1 cellular context compared by ENCODE assay signal in the genomic region with DNA sequence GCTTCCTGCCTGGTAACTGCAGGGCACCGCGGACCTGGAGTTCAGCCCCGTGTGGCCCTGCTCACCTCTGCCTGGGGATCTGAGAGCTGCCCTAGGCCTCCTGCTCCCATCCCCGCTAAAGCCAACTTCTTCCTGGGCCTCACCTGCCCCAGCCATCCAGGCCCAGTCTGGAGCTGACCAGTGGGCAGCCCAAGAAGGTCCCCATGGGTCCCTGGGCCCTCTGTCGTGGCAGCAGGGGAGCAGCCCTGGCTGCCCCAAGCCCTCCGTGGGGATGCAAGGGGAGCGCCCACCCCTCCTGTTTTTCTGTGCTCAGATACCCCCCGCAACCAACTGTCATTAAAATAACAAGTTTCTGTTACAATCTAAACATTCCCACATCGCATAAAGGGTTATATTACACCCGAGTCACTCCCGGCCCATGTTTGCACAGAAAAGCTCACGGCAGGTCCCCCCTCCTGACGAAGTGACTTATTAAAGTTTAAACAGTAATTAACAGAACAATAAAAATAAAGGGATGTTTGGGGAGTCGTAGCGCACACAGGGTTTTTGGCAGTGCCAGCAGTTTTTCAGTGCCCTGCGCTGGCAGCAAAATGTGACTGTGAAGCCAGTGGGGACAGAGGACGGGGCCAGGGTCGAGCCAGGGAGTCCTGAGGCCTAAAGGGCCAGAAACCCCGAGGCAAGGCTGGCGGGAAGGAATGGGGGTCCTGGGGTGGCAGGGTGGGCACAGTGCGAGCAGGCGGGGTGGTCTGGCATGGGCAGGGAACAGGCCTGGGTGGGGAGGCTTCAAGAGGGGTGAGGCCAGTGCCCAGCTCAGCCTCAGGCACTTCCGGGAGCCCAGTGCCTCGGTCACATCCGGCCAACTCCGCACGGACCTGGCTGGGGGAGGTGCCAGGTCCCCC.
TF ChIP-seq lines count a peak whose summit lies in the region.

No MANE protein-coding gene starts in this region.

TF ChIP-seq in HEK293, 187 proteins besides CTCF, POLR2A, EP300 and RAD21 (continued from another document):
- TF ChIP-seq, protein P1, sequence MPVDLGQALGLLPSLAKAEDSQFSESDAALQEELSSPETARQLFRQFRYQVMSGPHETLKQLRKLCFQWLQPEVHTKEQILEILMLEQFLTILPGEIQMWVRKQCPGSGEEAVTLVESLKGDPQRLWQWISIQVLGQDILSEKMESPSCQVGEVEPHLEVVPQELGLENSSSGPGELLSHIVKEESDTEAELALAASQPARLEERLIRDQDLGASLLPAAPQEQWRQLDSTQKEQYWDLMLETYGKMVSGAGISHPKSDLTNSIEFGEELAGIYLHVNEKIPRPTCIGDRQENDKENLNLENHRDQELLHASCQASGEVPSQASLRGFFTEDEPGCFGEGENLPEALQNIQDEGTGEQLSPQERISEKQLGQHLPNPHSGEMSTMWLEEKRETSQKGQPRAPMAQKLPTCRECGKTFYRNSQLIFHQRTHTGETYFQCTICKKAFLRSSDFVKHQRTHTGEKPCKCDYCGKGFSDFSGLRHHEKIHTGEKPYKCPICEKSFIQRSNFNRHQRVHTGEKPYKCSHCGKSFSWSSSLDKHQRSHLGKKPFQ (tag by site-specific recombination; IDR thresholded peaks at IDR 0.05) = peak; percentile 27; the same call in 1 of the 2 replicates
- TF ChIP-seq ZNF48 (tag by site-specific recombination; IDR thresholded peaks at IDR 0.05) = no peak
- TF ChIP-seq, protein P2, sequence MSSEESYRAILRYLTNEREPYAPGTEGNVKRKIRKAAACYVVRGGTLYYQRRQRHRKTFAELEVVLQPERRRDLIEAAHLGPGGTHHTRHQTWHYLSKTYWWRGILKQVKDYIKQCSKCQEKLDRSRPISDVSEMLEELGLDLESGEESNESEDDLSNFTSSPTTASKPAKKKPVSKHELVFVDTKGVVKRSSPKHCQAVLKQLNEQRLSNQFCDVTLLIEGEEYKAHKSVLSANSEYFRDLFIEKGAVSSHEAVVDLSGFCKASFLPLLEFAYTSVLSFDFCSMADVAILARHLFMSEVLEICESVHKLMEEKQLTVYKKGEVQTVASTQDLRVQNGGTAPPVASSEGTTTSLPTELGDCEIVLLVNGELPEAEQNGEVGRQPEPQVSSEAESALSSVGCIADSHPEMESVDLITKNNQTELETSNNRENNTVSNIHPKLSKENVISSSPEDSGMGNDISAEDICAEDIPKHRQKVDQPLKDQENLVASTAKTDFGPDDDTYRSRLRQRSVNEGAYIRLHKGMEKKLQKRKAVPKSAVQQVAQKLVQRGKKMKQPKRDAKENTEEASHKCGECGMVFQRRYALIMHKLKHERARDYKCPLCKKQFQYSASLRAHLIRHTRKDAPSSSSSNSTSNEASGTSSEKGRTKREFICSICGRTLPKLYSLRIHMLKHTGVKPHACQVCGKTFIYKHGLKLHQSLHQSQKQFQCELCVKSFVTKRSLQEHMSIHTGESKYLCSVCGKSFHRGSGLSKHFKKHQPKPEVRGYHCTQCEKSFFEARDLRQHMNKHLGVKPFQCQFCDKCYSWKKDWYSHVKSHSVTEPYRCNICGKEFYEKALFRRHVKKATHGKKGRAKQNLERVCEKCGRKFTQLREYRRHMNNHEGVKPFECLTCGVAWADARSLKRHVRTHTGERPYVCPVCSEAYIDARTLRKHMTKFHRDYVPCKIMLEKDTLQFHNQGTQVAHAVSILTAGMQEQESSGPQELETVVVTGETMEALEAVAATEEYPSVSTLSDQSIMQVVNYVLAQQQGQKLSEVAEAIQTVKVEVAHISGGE (tag by site-specific recombination; conservative IDR thresholded peaks at IDR 0.05; ENCODE audit: low read depth) = no peak
- peak; percentile 95 for TF ChIP-seq WT1 (tag by site-specific recombination; IDR thresholded peaks at IDR 0.05)
- TF ChIP-seq ZNF426 (tag by site-specific recombination; IDR thresholded peaks at IDR 0.05) = no peak
- TF ChIP-seq, protein P3, sequence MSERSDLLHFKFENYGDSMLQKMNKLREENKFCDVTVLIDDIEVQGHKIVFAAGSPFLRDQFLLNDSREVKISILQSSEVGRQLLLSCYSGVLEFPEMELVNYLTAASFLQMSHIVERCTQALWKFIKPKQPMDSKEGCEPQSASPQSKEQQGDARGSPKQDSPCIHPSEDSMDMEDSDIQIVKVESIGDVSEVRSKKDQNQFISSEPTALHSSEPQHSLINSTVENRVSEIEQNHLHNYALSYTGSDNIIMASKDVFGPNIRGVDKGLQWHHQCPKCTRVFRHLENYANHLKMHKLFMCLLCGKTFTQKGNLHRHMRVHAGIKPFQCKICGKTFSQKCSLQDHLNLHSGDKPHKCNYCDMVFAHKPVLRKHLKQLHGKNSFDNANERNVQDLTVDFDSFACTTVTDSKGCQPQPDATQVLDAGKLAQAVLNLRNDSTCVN (tag by site-specific recombination; optimal IDR thresholded peaks at IDR 0.05) = peak; percentile 13
- TF ChIP-seq ZNF248 (tag by site-specific recombination; IDR thresholded peaks at IDR 0.05) = no peak
- TF ChIP-seq, protein P4, sequence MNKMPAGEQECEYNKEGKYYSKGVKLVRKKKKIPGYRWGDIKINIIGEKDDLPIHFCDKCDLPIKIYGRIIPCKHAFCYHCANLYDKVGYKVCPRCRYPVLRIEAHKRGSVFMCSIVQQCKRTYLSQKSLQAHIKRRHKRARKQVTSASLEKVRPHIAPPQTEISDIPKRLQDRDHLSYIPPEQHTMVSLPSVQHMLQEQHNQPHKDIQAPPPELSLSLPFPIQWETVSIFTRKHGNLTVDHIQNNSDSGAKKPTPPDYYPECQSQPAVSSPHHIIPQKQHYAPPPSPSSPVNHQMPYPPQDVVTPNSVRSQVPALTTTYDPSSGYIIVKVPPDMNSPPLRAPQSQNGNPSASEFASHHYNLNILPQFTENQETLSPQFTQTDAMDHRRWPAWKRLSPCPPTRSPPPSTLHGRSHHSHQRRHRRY (tag by site-specific recombination; IDR thresholded peaks at IDR 0.05) = no peak
- TF ChIP-seq SP2 (tag by site-specific recombination; IDR thresholded peaks at IDR 0.05) = no peak
- TF ChIP-seq ZNF791 (tag by site-specific recombination; IDR thresholded peaks at IDR 0.05) = no peak
- TF ChIP-seq ZNF626 (tag by site-specific recombination; IDR thresholded peaks at IDR 0.05) = no peak
- TF ChIP-seq ZSCAN30 (tag by site-specific recombination; IDR thresholded peaks at IDR 0.05) = 0 out of 2 replicates have a peak, but pooled peaks have one; percentile 13
- peak; percentile 68 for TF ChIP-seq ZNF24 (tag by site-specific recombination; IDR thresholded peaks at IDR 0.05)
